In genomic region chr10:69179743-69180524, GRCh38 we compare ENCODE assay signal across 8 cellular contexts.
DNase-seq lines count a peak whose midpoint lies in the region; ATAC-seq, FAIRE-seq and TF ChIP-seq lines count a peak whose summit lies in the region.

TSS of gene SUPV3L1 (plus strand) at chr10:69180234. CDS start at chr10:69180292, 58 bp downstream.

- ATAC-seq in GM19023 (IDR thresholded peaks at IDR 0.05; ENCODE audit: unreplicated experiment) (peak; percentile 91), HG03280 (IDR thresholded peaks at IDR 0.05; ENCODE audit: unreplicated experiment) (peak; percentile 87)

- DNase-seq in AG09309 (ENCODE audit: low read depth) (peak; percentile 93), NCI-H446 (lab: John Stamatoyannopoulos, UW) (peak; percentile 80 to 90), cerebellar nuclear complex (lab: John Stamatoyannopoulos, UW) (peak; percentile 42 to 93)
- DNase-seq in activated CD4-positive, CD25-positive, alpha-beta regulatory T cell treated with anti-CD3 and anti-CD28 coated beads, Interleukin-2, amount 50 U/mL, for 72 hours, result peak; percentile 88
- peak; percentile 82 for DNase-seq in stimulated activated CD4-positive, alpha-beta T cell treated with anti-CD3 and anti-CD28 coated beads, Interleukin-12 subunit alpha, Interleukin-12 subunit beta, amount 100 ng/mL, for 4 hours

- FAIRE-seq in islet of Langerhans (lab: Jason Lieb, UNC), result peak; percentile 95

- peak within 1 kb of the TSS; percentile 96 for H3K4me3 ChIP-seq in AG09309 (ENCODE audit: control insufficient read depth, low read depth, low read length)

- no peak for TF ChIP-seq CTCF in AG09309 (IDR thresholded peaks at IDR 0.05; ENCODE audit: control insufficient read depth, insufficient read depth, low read depth, low read length, missing control alignments)

Comparison
In these comparisons a context has a peak if more than half of its experiments do, and no peak if none do; other contexts are left out.
1. Peak in every context shown above with its lines: DNase-seq, ATAC-seq and H3K4me3 ChIP-seq.